8 cellular contexts compared by ENCODE assay signal in genomic region chr1:46246548-46247432, GRCh38. TPM values are rescaled to one million over a fixed set of nuclear protein-coding genes. Genes with fewer than 3 reads are reported as not detected.
DNase-seq lines count a peak whose midpoint lies in the region; ATAC-seq lines count a peak whose summit lies in the region.

No MANE protein-coding gene starts in this region.

- no peaks in the 10 kb centered on the region for H3K9me3 ChIP-seq in HUES64 (ENCODE audit: insufficient read depth, low read depth, low read length)

- peaks cover 22% of the 10 kb centered on the region for H3K36me3 Mint-ChIP-seq in T-helper 2 cell treated with Interferon-gamma antibody and Interleukin-4, amounts not matched to agents 5 μg/mL and 100 μg/mL, for 36 hours (ENCODE audit: low read depth)
- H3K36me3 Mint-ChIP-seq in central memory CD8-positive, alpha-beta T cell (ENCODE audit: insufficient read depth), result peaks cover 5% of the 10 kb centered on the region

- H3K9ac ChIP-seq in HUES64 (ENCODE audit: low read depth, low read length), result peak overlapping the region; percentile 89

- H3K27me3 Mint-ChIP-seq in T-helper 2 cell treated with Interferon-gamma antibody and Interleukin-4, amounts not matched to agents 5 μg/mL and 100 μg/mL, for 36 hours (ENCODE audit: low read depth), result no peaks in the 10 kb centered on the region
- H3K27me3 Mint-ChIP-seq in central memory CD8-positive, alpha-beta T cell, result no peaks in the 10 kb centered on the region

- H3K27ac ChIP-seq in HUES64 (ENCODE audit: low read depth, low read length), result peak overlapping the region; percentile 72; the same call in 1 of the 2 replicates

- peak overlapping the region; percentile 91 for H3K4me3 ChIP-seq in HUES64 (ENCODE audit: low read length)

- peaks cover 27% of the 10 kb centered on the region for H3K4me1 Mint-ChIP-seq in T-helper 2 cell treated with Interferon-gamma antibody and Interleukin-4, amounts not matched to agents 5 μg/mL and 100 μg/mL, for 36 hours (ENCODE audit: low read depth)
- peaks cover 21% of the 10 kb centered on the region for H3K4me1 Mint-ChIP-seq in central memory CD8-positive, alpha-beta T cell

- WGBS in HUES64, result 9% methylated on average over 31 of the region's 34 CpGs

- ATAC-seq in GM21447 (IDR thresholded peaks at IDR 0.05; ENCODE audit: unreplicated experiment), result peak; percentile 44
- ATAC-seq in central memory CD8-positive, alpha-beta T cell (replicated peaks; ENCODE audit: extremely low read depth, poor library complexity, severe bottlenecking), result peak; percentile 63

- H3K4me1 ChIP-seq in HUES64 (ENCODE audit: insufficient read depth, low read length), result peaks cover 9% of the 10 kb centered on the region; the same call in 1 of the 2 replicates

- no peaks in the 10 kb centered on the region for H3K9me3 Mint-ChIP-seq in T-helper 2 cell treated with Interferon-gamma antibody and Interleukin-4, amounts not matched to agents 5 μg/mL and 100 μg/mL, for 36 hours
- H3K9me3 Mint-ChIP-seq in central memory CD8-positive, alpha-beta T cell, result no peaks in the 10 kb centered on the region

- peak overlapping the region; percentile 96 for H3K27ac Mint-ChIP-seq in T-helper 2 cell treated with Interferon-gamma antibody and Interleukin-4, amounts not matched to agents 5 μg/mL and 100 μg/mL, for 36 hours
- H3K27ac Mint-ChIP-seq in central memory CD8-positive, alpha-beta T cell (ENCODE audit: low read depth), result no peak overlapping the region

- no peaks in the 10 kb centered on the region for H3K27me3 ChIP-seq in HUES64 (ENCODE audit: insufficient read depth, low read length)

- peaks cover 29% of the 10 kb centered on the region for H3K36me3 ChIP-seq in HUES64 (ENCODE audit: insufficient read depth, low read length)

- peak overlapping the region; percentile 99 for H3K4me3 Mint-ChIP-seq in T-helper 2 cell treated with Interferon-gamma antibody and Interleukin-4, amounts not matched to agents 5 μg/mL and 100 μg/mL, for 36 hours
- H3K4me3 Mint-ChIP-seq in central memory CD8-positive, alpha-beta T cell, result peak overlapping the region; percentile 83

- DNase-seq in Daoy (ENCODE audit: low read depth) (peak; percentile 67), kidney glomerular epithelial cell (lab: John Stamatoyannopoulos, UW) (peak; percentile 70), amniotic stem cell (lab: John Stamatoyannopoulos, UW) (no peak)
- DNase-seq in T-helper 2 cell treated with Interferon-gamma antibody and Interleukin-4, amounts not matched to agents 5 μg/mL and 100 μg/mL, for 36 hours (ENCODE audit: low spot score), result peak; percentile 73
- peak in 1 of 2 donors; percentile 36 for DNase-seq in central memory CD8-positive, alpha-beta T cell (ENCODE audit: low spot score in 2 of 2)
- DNase-seq in stimulated activated CD4-positive, alpha-beta T cell treated with anti-CD3 and anti-CD28 coated beads, Interleukin-4, amount 100 ng/mL, for 24 hours, result peak; percentile 67

RNA-seq across cellular contexts. Expression of gene RAD54L, which starts 0.8 kb away (rescaled TPM):
- total RNA-seq in Daoy (2014; rRNA removed; shearing (Covaris generic)), result 19.9 and 22.5 TPM in 2 replicates
- polyA plus RNA-seq in HUES64 (2013, experiment 1 of 2), result 33.9 TPM
- 31.5 TPM for polyA plus RNA-seq in HUES64 (2013, experiment 2 of 2)

RNA-seq across cellular contexts. Expression of gene LURAP1, which starts 43.7 kb away (rescaled TPM):
- total RNA-seq in Daoy (2014; rRNA removed; shearing (Covaris generic)), result not detected in 2 replicates
- polyA plus RNA-seq in HUES64 (2013, experiment 1 of 2), result 0.85 TPM
- 1.3 TPM for polyA plus RNA-seq in HUES64 (2013, experiment 2 of 2)

RNA-seq across cellular contexts. Expression of gene POMGNT1, which starts 48.6 kb away (rescaled TPM):
- total RNA-seq in Daoy (2014; rRNA removed; shearing (Covaris generic)), result 59.4 and 62.5 TPM in 2 replicates
- polyA plus RNA-seq in HUES64 (2013, experiment 1 of 2), result 41.4 TPM
- polyA plus RNA-seq in HUES64 (2013, experiment 2 of 2), result 42.2 TPM

RNA-seq across cellular contexts. Expression of gene LRRC41, which starts 56.6 kb away (rescaled TPM):
- total RNA-seq in Daoy (2014; rRNA removed; shearing (Covaris generic)), result 50.2 and 61.0 TPM in 2 replicates
- 37.7 TPM for polyA plus RNA-seq in HUES64 (2013, experiment 1 of 2)
- polyA plus RNA-seq in HUES64 (2013, experiment 2 of 2), result 38.4 TPM

RNA-seq across cellular contexts. Expression of gene UQCRH, which starts 56.7 kb away (rescaled TPM):
- 1,306 and 1,452 TPM in 2 replicates for total RNA-seq in Daoy (2014; rRNA removed; shearing (Covaris generic))
- polyA plus RNA-seq in HUES64 (2013, experiment 1 of 2), result 545 TPM
- polyA plus RNA-seq in HUES64 (2013, experiment 2 of 2), result 552 TPM
